Comparison of ENCODE assay signal across 31 cellular contexts in the genomic region with DNA sequence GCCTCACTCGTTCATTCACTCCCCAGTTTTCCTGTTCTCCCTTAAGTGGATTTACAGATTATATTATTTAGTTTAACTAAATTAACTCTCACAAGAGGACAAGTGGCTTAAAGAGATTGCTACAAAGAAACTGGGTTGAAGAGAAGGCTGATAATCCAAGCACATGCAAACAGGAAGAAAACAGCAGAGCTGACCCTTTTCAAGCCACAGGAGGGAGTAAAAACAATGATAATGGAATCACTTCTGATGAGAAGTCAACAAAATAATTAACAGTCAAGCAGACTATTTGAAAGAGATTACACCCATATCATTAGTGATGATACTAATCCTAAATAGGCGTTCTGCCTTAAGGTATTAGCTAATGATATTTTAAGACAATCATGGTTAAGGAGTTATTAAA. TPM values are rescaled to one million over a fixed set of nuclear protein-coding genes. Genes with fewer than 3 reads are reported as not detected.
DNase-seq lines count a peak whose midpoint lies in the region; ATAC-seq and TF ChIP-seq lines count a peak whose summit lies in the region.
"Had no signal": no experiment of that assay in that cellular context is flagged by ENCODE, and none has a peak within 500 bp of the region (broad histone marks: within the 10 kb centered on the region; RNA-seq: fewer than 3 reads in every experiment).

No MANE protein-coding gene starts in this region.

- TF ChIP-seq CTCF in gastroesophageal sphincter (IDR thresholded peaks at IDR 0.05) (no peak), sigmoid colon (IDR thresholded peaks at IDR 0.05) (no peak), thyroid gland (IDR thresholded peaks at IDR 0.05) (no peak)

- H3K27me3 ChIP-seq in ACC112 (ENCODE audit: insufficient read depth, low read length) (no peaks in the 10 kb centered on the region), gastroesophageal sphincter (no peaks in the 10 kb centered on the region), sigmoid colon (no peaks in the 10 kb centered on the region), thyroid gland (no peaks in the 10 kb centered on the region)
- H3K27me3 ChIP-seq: gastrocnemius medialis, SJSA1 had no signal

- no peak for TF ChIP-seq EP300 in gastroesophageal sphincter (IDR thresholded peaks at IDR 0.05)
- no peak for TF ChIP-seq EP300 in sigmoid colon (IDR thresholded peaks at IDR 0.05)

- H3K79me2 ChIP-seq in ACC112 (ENCODE audit: control insufficient read depth, insufficient read depth, low read length, unreplicated experiment): no peaks in the 10 kb centered on the region
- H3K79me2 ChIP-seq: parathyroid adenoma had no signal

- H2AFZ ChIP-seq in ACC112 (ENCODE audit: low read length, unreplicated experiment): peak overlapping the region; percentile 11
- H2AFZ ChIP-seq: parathyroid adenoma had no signal

- no peak overlapping the region for H3K27ac ChIP-seq in ACC112 (ENCODE audit: low read depth, low read length)
- H3K27ac ChIP-seq in gastroesophageal sphincter: peak overlapping the region; percentile 64 to 85 (median 78)
- H3K27ac ChIP-seq in sigmoid colon: peak overlapping the region; percentile 66 to 85 (median 76)
- H3K27ac ChIP-seq in thyroid gland: peak overlapping the region in 1 of 3 donors; percentile 31
- H3K27ac ChIP-seq: parathyroid adenoma, SJSA1 had no signal

- DNase-seq in NCI-H82 (lab: John Stamatoyannopoulos, UW) (peak; percentile 95), sigmoid colon (no peak), C1 segment of cervical spinal cord (lab: John Stamatoyannopoulos, UW) (no peak), NCI-H226 (no peak), thyroid gland (no peak)
- DNase-seq: activated CD4-positive, CD25-positive, alpha-beta regulatory T cell treated with anti-CD3 and anti-CD28 coated beads, Interleukin-2, amount 50 U/mL, for 72 hours; activated CD8-positive, alpha-beta T cell treated with anti-CD3 and anti-CD28 coated beads for 36 hours; DMS153; effector memory CD8-positive, alpha-beta T cell; gastrocnemius medialis; hypothalamus; naive thymus-derived CD4-positive, alpha-beta T cell; NCI-H1105; NCI-H1930; NCI-H2227 treated with DMSO at 0.1 percent for 48 hours; NCI-H748 treated with DMSO at 0.1 percent for 48 hours; right cardiac atrium; stimulated activated CD4-positive, alpha-beta T cell treated with anti-CD3 and anti-CD28 coated beads, Interleukin-4, amount 100 ng/mL, for 1 hour; substantia nigra; T-helper 1 cell had no signal

- H3K4me3 ChIP-seq in ACC112 (ENCODE audit: low read depth, low read length): no peak overlapping the region
- H3K4me3 ChIP-seq in gastroesophageal sphincter: no peak overlapping the region
- no peak overlapping the region for H3K4me3 ChIP-seq in sigmoid colon
- no peak overlapping the region for H3K4me3 ChIP-seq in thyroid gland (replicated peaks in 1 of 3)
- H3K4me3 ChIP-seq: coronary artery, gastrocnemius medialis, K562, SJSA1 had no signal

- intact Hi-C loops in sigmoid colon (cut with DNase I): no loop called here
- intact Hi-C loops in thyroid gland (cut with DNase I): no loop called here

- ATAC-seq in gastroesophageal sphincter (no peak), HG03039 (IDR thresholded peaks at IDR 0.05; ENCODE audit: unreplicated experiment) (no peak)
- ATAC-seq: activated CD8-positive, alpha-beta T cell treated with anti-CD3 and anti-CD28 coated beads for 36 hours; effector memory CD8-positive, alpha-beta T cell; esophagus mucosa; gastrocnemius medialis; left lobe of liver; naive thymus-derived CD4-positive, alpha-beta T cell; right cardiac atrium; stimulated activated effector memory CD8-positive, alpha-beta T cell treated with anti-CD3 and anti-CD28 coated beads, Interleukin-12 subunit alpha, Interleukin-12 subunit beta, amount 100 ng/mL, for 72 hours had no signal

- no peak for TF ChIP-seq POLR2A in gastroesophageal sphincter (IDR thresholded peaks at IDR 0.05)
- TF ChIP-seq POLR2A in sigmoid colon (IDR thresholded peaks at IDR 0.05): no peak
- TF ChIP-seq POLR2A in thyroid gland (IDR thresholded peaks at IDR 0.05): no peak

- H3K4me1 ChIP-seq in ACC112 (ENCODE audit: control insufficient read depth, insufficient read depth, low read length, unreplicated experiment) (peaks cover 50% of the 10 kb centered on the region), gastroesophageal sphincter (peaks cover 47 to 92% (median 47%) of the 10 kb centered on the region in 3 donors), sigmoid colon (peaks cover 0 to 84% (median 78%) of the 10 kb centered on the region in 4 donors), thyroid gland (peaks cover 28 to 79% of the 10 kb centered on the region in 2 donors)
- H3K4me1 ChIP-seq: parathyroid adenoma had no signal

- WGBS in gastroesophageal sphincter (ENCODE audit: low coverage in 1 of 2), 2 donors: 63 to 66% methylated on average over 2 of the region's 2 CpGs
- WGBS in sigmoid colon, 2 donors: 78 to 89% methylated on average over 2 of the region's 2 CpGs
- WGBS in thyroid gland, 2 donors: 83 to 85% methylated on average over 2 of the region's 2 CpGs

- H3K36me3 ChIP-seq in ACC112 (ENCODE audit: insufficient read depth, low read length) (no peaks in the 10 kb centered on the region), gastroesophageal sphincter (no peaks in the 10 kb centered on the region), sigmoid colon (no peaks in the 10 kb centered on the region), thyroid gland (no peaks in the 10 kb centered on the region)
- H3K36me3 ChIP-seq: gastrocnemius medialis, SJSA1 had no signal

- H3K9me3 ChIP-seq in gastroesophageal sphincter (no peaks in the 10 kb centered on the region), sigmoid colon (no peaks in the 10 kb centered on the region), thyroid gland (no peaks in the 10 kb centered on the region)
- H3K9me3 ChIP-seq: gastrocnemius medialis, SJSA1 had no signal

RNA-seq across cellular contexts. Expression of a gene that starts 31.7 kb away (rescaled TPM):
- 100 to 1,000 TPM in 1 of 4 donors, 10 to 100 TPM in 3; 41.5 to 130 (median 73.9) TPM for total RNA-seq in gastroesophageal sphincter
- 100 to 1,000 TPM in 2 of 4 donors, 10 to 100 TPM in 2; 80.3 to 122 (median 103) TPM for total RNA-seq in sigmoid colon
- 10 to 100 TPM in 1 of 3 donors, 1 to 10 TPM in 2; 1.6 to 10.6 (median 4.2) TPM for polyA plus RNA-seq in sigmoid colon
- total RNA-seq in thyroid gland: 10 to 100 TPM; 40.2 to 68.3 (median 51.2) TPM
- total RNA-seq: HT-29, K562 had no signal
- polyA plus RNA-seq: K562; naive thymus-derived CD4-positive, alpha-beta T cell had no signal
